In genomic region chr22:49934144-49934890, GRCh38 we compare ENCODE assay signal across 8 cellular contexts. TPM values are rescaled to one million over a fixed set of nuclear protein-coding genes. Genes with fewer than 3 reads are reported as not detected.
A peak's percentile ranks its signal among the peaks of the same experiment; 100 is the strongest.
DNase-seq lines count a peak whose midpoint lies in the region; ATAC-seq, FAIRE-seq and TF ChIP-seq lines count a peak whose summit lies in the region.

No MANE protein-coding gene starts in this region.

- no peaks in the 10 kb centered on the region for H3K79me2 ChIP-seq in KMS-11 (ENCODE audit: insufficient read depth, low read depth)

- POLR2A ChIA-PET in activated naive CD8-positive, alpha-beta T cell treated with anti-CD3 and anti-CD28 coated beads, Interleukin-2, amount 10 ng/mL, durations not matched to agents 7 days and 5 days (lab: Charles Lee), result interaction anchor here (1.5 to 2.3 kb wide), 2 partner anchors 16 to 27 kb away, joined by 3 to 15 read pairs; partner anchors contain the start of gene PIM3

- H4K20me1 ChIP-seq in BLaER1 treated with 17β-estradiol and CSF1 and Interleukin-3, amounts not matched to agents 10 nM and 100 nM, result peaks cover 0 to 18% (median 0%) of the 10 kb centered on the region in 11 experiments; a peak in 5 of 22 replicates
- H4K20me1 ChIP-seq in KMS-11 (ENCODE audit: insufficient read depth), result no peaks in the 10 kb centered on the region

- peak overlapping the region; percentile 34 for H3K27ac Mint-ChIP-seq in activated naive CD8-positive, alpha-beta T cell treated with anti-CD3 and anti-CD28 coated beads, Interleukin-2, amount 10 ng/mL, durations not matched to agents 7 days and 5 days

- H3K36me3 Mint-ChIP-seq in activated naive CD8-positive, alpha-beta T cell treated with anti-CD3 and anti-CD28 coated beads, Interleukin-2, amount 10 ng/mL, durations not matched to agents 7 days and 5 days, result no peaks in the 10 kb centered on the region

- peak overlapping the region; percentile 53 to 76 (median 63) for H3K4me3 ChIP-seq in BLaER1 treated with 17β-estradiol and CSF1 and Interleukin-3, amounts not matched to agents 10 nM and 100 nM
- H3K4me3 ChIP-seq in KMS-11 (IDR thresholded peaks at IDR 0.05; ENCODE audit: insufficient read depth, low read depth, low read length), result no peak overlapping the region
- H3K4me3 ChIP-seq in iPS-15b (ENCODE audit: low read depth, low read length), result peak overlapping the region; percentile 32

- DNase-seq in activated naive CD8-positive, alpha-beta T cell treated with anti-CD3 and anti-CD28 coated beads, Interleukin-2, amount 10 ng/mL, durations not matched to agents 7 days and 5 days, result no peak
- DNase-seq in stimulated activated naive CD8-positive, alpha-beta T cell treated with anti-CD3 and anti-CD28 coated beads, Interleukin-15, Interleukin-2, amounts not matched to agents 100 U/mL and 50 U/mL, for 24 hours, result peak; percentile 56
- DNase-seq in frontal cortex (ENCODE audit: low spot score in 2 of 2) (no peak), GOT3 (lab: John Stamatoyannopoulos, UW) (no peak)

- H3K27ac ChIP-seq in BLaER1 treated with 17β-estradiol and CSF1 and Interleukin-3, amounts not matched to agents 10 nM and 100 nM, result peak overlapping the region; percentile 70 to 99 (median 88)
- peak overlapping the region; percentile 55 for H3K27ac ChIP-seq in KMS-11

- peak overlapping the region; percentile 67 to 100 (median 80) for H3K9ac ChIP-seq in BLaER1 treated with 17β-estradiol and CSF1 and Interleukin-3, amounts not matched to agents 10 nM and 100 nM
- peak overlapping the region; percentile 59 for H3K9ac ChIP-seq in KMS-11
- H3K9ac ChIP-seq in iPS-15b (ENCODE audit: low read depth, low read length), result peak overlapping the region; percentile 70

- FAIRE-seq in frontal cortex (lab: Jason Lieb, UNC), result no peak

- H3K27me3 Mint-ChIP-seq in activated naive CD8-positive, alpha-beta T cell treated with anti-CD3 and anti-CD28 coated beads, Interleukin-2, amount 10 ng/mL, durations not matched to agents 7 days and 5 days, result no peaks in the 10 kb centered on the region

- ATAC-seq in activated naive CD8-positive, alpha-beta T cell treated with anti-CD3 and anti-CD28 coated beads, Interleukin-2, amount 10 ng/mL, durations not matched to agents 7 days and 5 days (ENCODE audit: low read depth), result no peak
- ATAC-seq in stimulated activated naive CD8-positive, alpha-beta T cell treated with anti-CD3 and anti-CD28 coated beads, Interleukin-15, Interleukin-2, amounts not matched to agents 100 U/mL and 50 U/mL, for 24 hours, result no peak
- no peak for ATAC-seq in GM18517 (IDR thresholded peaks at IDR 0.05; ENCODE audit: unreplicated experiment)

- H3K4me1 ChIP-seq in BLaER1 treated with 17β-estradiol and CSF1 and Interleukin-3, amounts not matched to agents 10 nM and 100 nM, result peaks cover 76 to 91% (median 87%) of the 10 kb centered on the region in 10 experiments
- peaks cover 38% of the 10 kb centered on the region for H3K4me1 ChIP-seq in KMS-11 (ENCODE audit: low read depth, poor library complexity, severe bottlenecking)
- peaks cover 4% of the 10 kb centered on the region for H3K4me1 ChIP-seq in iPS-15b (ENCODE audit: control insufficient read depth, insufficient read depth, low read length)

- H3K4me2 ChIP-seq in BLaER1 treated with 17β-estradiol and CSF1 and Interleukin-3, amounts not matched to agents 10 nM and 100 nM, result peak overlapping the region; percentile 89 to 100 (median 96)
- peak overlapping the region; percentile 68 for H3K4me2 ChIP-seq in KMS-11

- no peaks in the 10 kb centered on the region for H3K36me3 ChIP-seq in BLaER1 treated with 17β-estradiol and CSF1 and Interleukin-3, amounts not matched to agents 10 nM and 100 nM
- no peaks in the 10 kb centered on the region for H3K36me3 ChIP-seq in KMS-11 (ENCODE audit: insufficient read depth)
- no peaks in the 10 kb centered on the region for H3K36me3 ChIP-seq in iPS-15b (ENCODE audit: control insufficient read depth, insufficient read depth, low read length)

- no peaks in the 10 kb centered on the region for H3K9me3 Mint-ChIP-seq in activated naive CD8-positive, alpha-beta T cell treated with anti-CD3 and anti-CD28 coated beads, Interleukin-2, amount 10 ng/mL, durations not matched to agents 7 days and 5 days

- H3K27me3 ChIP-seq in BLaER1 treated with 17β-estradiol and CSF1 and Interleukin-3, amounts not matched to agents 10 nM and 100 nM, result no peaks in the 10 kb centered on the region
- H3K27me3 ChIP-seq in KMS-11 (ENCODE audit: insufficient read depth, low read depth), result no peaks in the 10 kb centered on the region
- H3K27me3 ChIP-seq in iPS-15b (ENCODE audit: control insufficient read depth, insufficient read depth, low read length), result peaks cover 12% of the 10 kb centered on the region

- peaks cover 16% of the 10 kb centered on the region for H3K4me1 Mint-ChIP-seq in activated naive CD8-positive, alpha-beta T cell treated with anti-CD3 and anti-CD28 coated beads, Interleukin-2, amount 10 ng/mL, durations not matched to agents 7 days and 5 days

- TF ChIP-seq CTCF in KMS-11 (conservative IDR thresholded peaks at IDR 0.05; ENCODE audit: low read depth, low read length), result no peak

- no peaks in the 10 kb centered on the region for H3K9me3 ChIP-seq in BLaER1 treated with 17β-estradiol and CSF1 and Interleukin-3, amounts not matched to agents 10 nM and 100 nM (replicated peaks in 1 of 11)
- H3K9me3 ChIP-seq in iPS-15b (ENCODE audit: control insufficient read depth, insufficient read depth, low read length), result no peaks in the 10 kb centered on the region

- H3K4me3 Mint-ChIP-seq in activated naive CD8-positive, alpha-beta T cell treated with anti-CD3 and anti-CD28 coated beads, Interleukin-2, amount 10 ng/mL, durations not matched to agents 7 days and 5 days, result peak overlapping the region; percentile 56

- no peak overlapping the region for H2AFZ ChIP-seq in KMS-11 (ENCODE audit: low read depth)

RNA-seq across cellular contexts. Expression of gene CRELD2, which starts 15.9 kb away (rescaled TPM):
- total RNA-seq in activated naive CD8-positive, alpha-beta T cell treated with anti-CD3 and anti-CD28 coated beads, Interleukin-2, amount 10 ng/mL, durations not matched to agents 7 days and 5 days, result 10 to 100 TPM; 40.3 to 41.0 TPM
- 17.5 TPM for total RNA-seq in frontal cortex

RNA-seq across cellular contexts. Expression of gene ALG12, which starts 16.1 kb away (rescaled TPM):
- 10 to 100 TPM; 18.0 to 20.2 TPM for total RNA-seq in activated naive CD8-positive, alpha-beta T cell treated with anti-CD3 and anti-CD28 coated beads, Interleukin-2, amount 10 ng/mL, durations not matched to agents 7 days and 5 days
- total RNA-seq in frontal cortex, result 8.6 TPM

RNA-seq across cellular contexts. Expression of gene PIM3, which starts 26.3 kb away (rescaled TPM):
- 10 to 100 TPM; 44.3 to 48.5 TPM for total RNA-seq in activated naive CD8-positive, alpha-beta T cell treated with anti-CD3 and anti-CD28 coated beads, Interleukin-2, amount 10 ng/mL, durations not matched to agents 7 days and 5 days
- 16.3 TPM for total RNA-seq in frontal cortex
